ENCODE assay signal across 1 cellular context in genomic region chr11:133833101-133833898, GRCh38.
TF ChIP-seq lines count a peak whose summit lies in the region.

No MANE protein-coding gene starts in this region.

TF ChIP-seq in HepG2, 621 proteins besides CTCF, POLR2A, EP300 and RAD21 (continued from another document):
- TF ChIP-seq, protein P1, sequence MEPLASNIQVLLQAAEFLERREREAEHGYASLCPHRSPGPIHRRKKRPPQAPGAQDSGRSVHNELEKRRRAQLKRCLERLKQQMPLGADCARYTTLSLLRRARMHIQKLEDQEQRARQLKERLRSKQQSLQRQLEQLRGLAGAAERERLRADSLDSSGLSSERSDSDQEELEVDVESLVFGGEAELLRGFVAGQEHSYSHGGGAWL (CRISPR knock-in tag; IDR thresholded peaks at IDR 0.05) = no peak
- TF ChIP-seq, protein P2, sequence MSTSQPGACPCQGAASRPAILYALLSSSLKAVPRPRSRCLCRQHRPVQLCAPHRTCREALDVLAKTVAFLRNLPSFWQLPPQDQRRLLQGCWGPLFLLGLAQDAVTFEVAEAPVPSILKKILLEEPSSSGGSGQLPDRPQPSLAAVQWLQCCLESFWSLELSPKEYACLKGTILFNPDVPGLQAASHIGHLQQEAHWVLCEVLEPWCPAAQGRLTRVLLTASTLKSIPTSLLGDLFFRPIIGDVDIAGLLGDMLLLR (CRISPR knock-in tag; IDR thresholded peaks at IDR 0.05) = no peak
- TF ChIP-seq PBX3 (CRISPR knock-in tag; IDR thresholded peaks at IDR 0.05; ENCODE audit: borderline replicate concordance) = no peak
- TF ChIP-seq, protein P3, sequence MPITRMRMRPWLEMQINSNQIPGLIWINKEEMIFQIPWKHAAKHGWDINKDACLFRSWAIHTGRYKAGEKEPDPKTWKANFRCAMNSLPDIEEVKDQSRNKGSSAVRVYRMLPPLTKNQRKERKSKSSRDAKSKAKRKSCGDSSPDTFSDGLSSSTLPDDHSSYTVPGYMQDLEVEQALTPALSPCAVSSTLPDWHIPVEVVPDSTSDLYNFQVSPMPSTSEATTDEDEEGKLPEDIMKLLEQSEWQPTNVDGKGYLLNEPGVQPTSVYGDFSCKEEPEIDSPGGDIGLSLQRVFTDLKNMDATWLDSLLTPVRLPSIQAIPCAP (CRISPR knock-in tag; IDR thresholded peaks at IDR 0.05; ENCODE audit: low read depth) = no peak
- TF ChIP-seq ZBTB39 (CRISPR knock-in tag; IDR thresholded peaks at IDR 0.05) = no peak
